In genomic region chr21:41290106-41290799, GRCh38 we compare ENCODE assay signal across 20 cellular contexts. TPM values are rescaled to one million over a fixed set of nuclear protein-coding genes. Genes with fewer than 3 reads are reported as not detected.
"Had no signal": no experiment of that assay in that cellular context is flagged by ENCODE, and none has a peak within 500 bp of the region (broad histone marks: within the 10 kb centered on the region; RNA-seq: fewer than 3 reads in every experiment).

No MANE protein-coding gene starts in this region.

- H3K36me3 Mint-ChIP-seq: activated naive CD8-positive, alpha-beta T cell; naive thymus-derived CD8-positive, alpha-beta T cell had no signal

- H3K27me3 ChIP-seq: body of pancreas had no signal

- H3K4me3 Mint-ChIP-seq: activated CD4-positive, alpha-beta memory T cell treated with anti-CD3 and anti-CD28 coated beads, Interleukin-2, amount 10 ng/mL, durations not matched to agents 7 days and 5 days; activated CD4-positive, alpha-beta T cell treated with anti-CD3 and anti-CD28 coated beads for 36 hours; activated naive CD8-positive, alpha-beta T cell; activated T-cell treated with anti-CD3 and anti-CD28 coated beads, Interleukin-2, amount 50 U/mL, for 4 hours; central memory CD8-positive, alpha-beta T cell; naive thymus-derived CD8-positive, alpha-beta T cell had no signal

- H3K9me3 Mint-ChIP-seq: activated CD4-positive, alpha-beta memory T cell treated with anti-CD3 and anti-CD28 coated beads, Interleukin-2, amount 10 ng/mL, durations not matched to agents 7 days and 5 days; activated T-cell treated with anti-CD3 and anti-CD28 coated beads, Interleukin-2, amount 50 U/mL, for 4 hours; central memory CD8-positive, alpha-beta T cell; naive thymus-derived CD8-positive, alpha-beta T cell had no signal

- H3K4me3 ChIP-seq: body of pancreas, gastrocnemius medialis had no signal

- H3K9me3 ChIP-seq: body of pancreas, gastrocnemius medialis had no signal

- H3K27ac Mint-ChIP-seq: activated CD4-positive, alpha-beta memory T cell treated with anti-CD3 and anti-CD28 coated beads, Interleukin-2, amount 10 ng/mL, durations not matched to agents 7 days and 5 days; activated CD4-positive, alpha-beta T cell treated with anti-CD3 and anti-CD28 coated beads for 36 hours; activated naive CD8-positive, alpha-beta T cell had no signal

- ATAC-seq: activated CD4-positive, alpha-beta T cell treated with anti-CD3 and anti-CD28 coated beads for 36 hours; activated T-cell treated with anti-CD3 and anti-CD28 coated beads, Interleukin-2, amount 50 U/mL, for 4 hours; gastrocnemius medialis; left lobe of liver; naive thymus-derived CD8-positive, alpha-beta T cell had no signal

- H3K4me1 ChIP-seq: body of pancreas, gastrocnemius medialis had no signal

- H3K36me3 ChIP-seq: gastrocnemius medialis had no signal

- H3K27ac ChIP-seq: body of pancreas, gastrocnemius medialis, skin epidermis had no signal

- DNase-seq: activated CD4-positive, alpha-beta memory T cell treated with anti-CD3 and anti-CD28 coated beads, Interleukin-2, amount 10 ng/mL, durations not matched to agents 7 days and 5 days; activated CD4-positive, alpha-beta T cell treated with anti-CD3 and anti-CD28 coated beads for 36 hours; activated effector memory CD4-positive, alpha-beta T cell treated with Interleukin-2 at 50 U/mL for 16 hours; activated T-cell treated with anti-CD3 and anti-CD28 coated beads, Interleukin-2, amount 50 U/mL, for 4 hours; amniotic stem cell; cortex of kidney; effector CD4-positive, alpha-beta T cell; gastrocnemius medialis; naive thymus-derived CD8-positive, alpha-beta T cell; stimulated activated CD4-positive, alpha-beta T cell treated with anti-CD3 and anti-CD28 coated beads, Interleukin-4, amount 100 ng/mL, for 4 hours; stimulated activated CD8-positive, alpha-beta memory T cell treated with anti-CD3 and anti-CD28 coated beads, Interleukin-4, amount 100 ng/mL, for 48 hours; stimulated activated naive CD4-positive, alpha-beta T cell treated with Interleukin-2 at 50 U/mL for 16 hours; T-helper 2 cell had no signal

RNA-seq across cellular contexts. Expression of gene FAM3B, which starts 26.3 kb away (rescaled TPM):
- total RNA-seq: activated CD4-positive, alpha-beta memory T cell treated with anti-CD3 and anti-CD28 coated beads, Interleukin-2, amount 10 ng/mL, durations not matched to agents 7 days and 5 days; activated CD4-positive, alpha-beta T cell treated with anti-CD3 and anti-CD28 coated beads for 36 hours; activated T-cell treated with anti-CD3 and anti-CD28 coated beads, Interleukin-2, amount 50 U/mL, for 4 hours; endothelial cell of umbilical vein; gastrocnemius medialis; naive thymus-derived CD8-positive, alpha-beta T cell; temporal lobe had no signal
- polyA plus RNA-seq: endothelial cell of umbilical vein; naive thymus-derived CD8-positive, alpha-beta T cell had no signal
